ENCODE assay signal across 8 cellular contexts in the genomic region with DNA sequence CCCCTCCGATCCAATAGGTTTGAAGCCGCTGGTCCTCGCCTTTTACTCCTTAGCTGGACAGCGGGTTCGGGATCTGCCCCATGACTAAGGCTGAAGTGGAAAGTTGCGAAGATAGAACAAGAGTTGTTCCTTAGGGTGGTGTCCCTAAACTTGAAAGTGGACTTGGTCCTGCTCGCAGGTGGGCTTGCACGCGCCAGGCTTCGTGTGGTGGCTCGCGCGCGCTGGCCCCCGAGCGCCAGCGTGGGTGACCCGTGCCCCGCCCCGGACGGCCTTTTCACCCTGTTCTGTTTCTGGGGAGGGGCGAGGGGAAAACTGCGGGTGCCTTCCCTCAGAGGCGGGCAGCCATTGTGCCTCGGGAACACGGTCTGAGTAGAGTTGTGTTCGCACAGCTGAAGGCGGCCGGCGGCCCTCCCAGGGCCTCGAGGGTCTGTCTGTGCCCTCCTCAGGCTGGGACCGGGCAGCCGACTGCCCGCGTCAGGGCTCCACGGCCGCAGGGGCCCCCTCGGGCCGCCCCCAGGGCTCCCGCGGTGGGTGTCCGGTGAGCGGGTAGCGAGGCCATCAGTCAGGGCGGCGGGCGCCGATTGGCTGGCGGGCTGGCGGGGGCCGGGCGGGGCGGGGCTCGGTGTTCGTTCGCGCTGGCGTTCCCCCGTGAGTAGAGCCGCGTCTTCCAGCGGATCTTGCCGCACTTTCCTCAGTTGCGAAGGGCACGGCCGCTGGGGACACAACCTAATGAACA. TPM values are rescaled to one million over a fixed set of nuclear protein-coding genes. Genes with fewer than 3 reads are reported as not detected.
A peak's percentile ranks its signal among the peaks of the same experiment; 100 is the strongest.
DNase-seq lines count a peak whose midpoint lies in the region; ATAC-seq and TF ChIP-seq lines count a peak whose summit lies in the region.

No MANE protein-coding gene starts in this region.

- H3K36me3 ChIP-seq in ectodermal cell (ENCODE audit: control insufficient read depth, insufficient read depth, low read length) (no peaks in the 10 kb centered on the region), lung (ENCODE audit: control insufficient read depth in 2 of 2, insufficient read depth in 2 of 2, low read length in 2 of 2) (no peaks in the 10 kb centered on the region)

- no peak for DNase-seq in AG09309 (ENCODE audit: low read depth)
- DNase-seq in NCI-H748 (lab: John Stamatoyannopoulos, UW; ENCODE audit: unreplicated experiment) = peak; percentile 88
- peak; percentile 83 for DNase-seq in activated CD8-positive, alpha-beta T cell treated with anti-CD3 and anti-CD28 coated beads, Interleukin-2, amount 10 ng/mL, durations not matched to agents 7 days and 5 days
- DNase-seq in lung (ENCODE audit: low spot score) = peak; percentile 89
- DNase-seq in stimulated activated CD4-positive, alpha-beta T cell treated with anti-CD3 and anti-CD28 coated beads, TNF-alpha, amount 100 ng/mL, for 24 hours (ENCODE audit: low read depth in 3 of 3) = peak; percentile 63 to 79 (median 68)

- no peaks in the 10 kb centered on the region for H3K9me3 Mint-ChIP-seq in activated CD8-positive, alpha-beta T cell treated with anti-CD3 and anti-CD28 coated beads, Interleukin-2, amount 10 ng/mL, durations not matched to agents 7 days and 5 days (ENCODE audit: insufficient read depth)

- CTCF ChIA-PET in activated CD8-positive, alpha-beta T cell treated with anti-CD3 and anti-CD28 coated beads, Interleukin-2, amount 10 ng/mL, durations not matched to agents 7 days and 5 days (lab: Charles Lee) = interaction anchor here (0.8 kb wide), 1 partner anchor 31 kb away, joined by 3 read pairs; no protein-coding TSS in a partner anchor

- no peaks in the 10 kb centered on the region for H3K27me3 Mint-ChIP-seq in activated CD8-positive, alpha-beta T cell treated with anti-CD3 and anti-CD28 coated beads, Interleukin-2, amount 10 ng/mL, durations not matched to agents 7 days and 5 days (ENCODE audit: low read depth)

- peak overlapping the region; percentile 58 for H3K4me3 ChIP-seq in AG09309 (ENCODE audit: control insufficient read depth, low read depth, low read length)
- H3K4me3 ChIP-seq in ectodermal cell (ENCODE audit: insufficient read depth, low read depth, low read length) = peak overlapping the region; percentile 55
- H3K4me3 ChIP-seq in lung = peak overlapping the region; percentile 72

- peaks cover 69% of the 10 kb centered on the region for H3K4me1 Mint-ChIP-seq in activated CD8-positive, alpha-beta T cell treated with anti-CD3 and anti-CD28 coated beads, Interleukin-2, amount 10 ng/mL, durations not matched to agents 7 days and 5 days (ENCODE audit: low read depth)

- no peak for TF ChIP-seq CTCF in AG09309 (IDR thresholded peaks at IDR 0.05; ENCODE audit: control insufficient read depth, insufficient read depth, low read depth, low read length, missing control alignments)
- no peak for TF ChIP-seq CTCF in lung (IDR thresholded peaks at IDR 0.05; ENCODE audit: control extremely low read depth, extremely low read depth)

- H3K27me3 ChIP-seq in ectodermal cell (ENCODE audit: control insufficient read depth, insufficient read depth, low read length, poor library complexity, severe bottlenecking) (no peaks in the 10 kb centered on the region), lung (ENCODE audit: control insufficient read depth, insufficient read depth) (no peaks in the 10 kb centered on the region)

- ATAC-seq in GM18907 (IDR thresholded peaks at IDR 0.05; ENCODE audit: unreplicated experiment) (peak; percentile 62), HG03108 (IDR thresholded peaks at IDR 0.05; ENCODE audit: unreplicated experiment) (peak; percentile 50), lung (ENCODE audit: insufficient read depth, low FRiP score) (peak; percentile 95)
- peak; percentile 88 for ATAC-seq in activated CD8-positive, alpha-beta T cell treated with anti-CD3 and anti-CD28 coated beads, Interleukin-2, amount 10 ng/mL, durations not matched to agents 7 days and 5 days

- H3K27ac ChIP-seq in ectodermal cell (ENCODE audit: insufficient read depth, low read depth, low read length, poor library complexity, severe bottlenecking) (no peak overlapping the region), lung (ENCODE audit: low read depth in 1 of 2, low read length in 1 of 2) (peak overlapping the region; percentile 95 to 100)

- H3K4me1 ChIP-seq in ectodermal cell (ENCODE audit: control insufficient read depth, insufficient read depth, low read length) (peaks cover 20% of the 10 kb centered on the region), lung (ENCODE audit: control insufficient read depth in 2 of 2, insufficient read depth in 2 of 2, low read length in 2 of 2) (peaks cover 12 to 23% of the 10 kb centered on the region in 2 donors)

- H3K4me3 Mint-ChIP-seq in activated CD8-positive, alpha-beta T cell treated with anti-CD3 and anti-CD28 coated beads, Interleukin-2, amount 10 ng/mL, durations not matched to agents 7 days and 5 days = peak overlapping the region; percentile 77

- no peaks in the 10 kb centered on the region for H3K9me3 ChIP-seq in ectodermal cell (ENCODE audit: control insufficient read depth, low read length)
- H3K9me3 ChIP-seq in lung (ENCODE audit: control insufficient read depth in 2 of 2, insufficient read depth in 1 of 2, low read length in 1 of 2) = no peaks in the 10 kb centered on the region

- peak overlapping the region; percentile 83 for H3K27ac Mint-ChIP-seq in activated CD8-positive, alpha-beta T cell treated with anti-CD3 and anti-CD28 coated beads, Interleukin-2, amount 10 ng/mL, durations not matched to agents 7 days and 5 days

- WGBS in ectodermal cell, 2 experiments = 3 to 4% methylated on average over 66 of the region's 66 CpGs
- 3 to 6% methylated on average over 51 to 66 of the region's 66 CpGs for WGBS in lung, 2 donors

- POLR2A ChIA-PET in activated CD8-positive, alpha-beta T cell treated with anti-CD3 and anti-CD28 coated beads, Interleukin-2, amount 10 ng/mL, durations not matched to agents 7 days and 5 days (lab: Charles Lee) = interaction anchor here (1.0 to 1.4 kb wide), 4 partner anchors 10 to 341 kb away, joined by 3 to 7 read pairs (median 3); a partner anchor contains a TSS

- peaks cover 2% of the 10 kb centered on the region for H3K36me3 Mint-ChIP-seq in activated CD8-positive, alpha-beta T cell treated with anti-CD3 and anti-CD28 coated beads, Interleukin-2, amount 10 ng/mL, durations not matched to agents 7 days and 5 days (ENCODE audit: low read depth)

RNA-seq across cellular contexts. Expression of a gene that starts 33.0 kb away (rescaled TPM):
- 10 to 100 TPM; 27.5 to 29.0 TPM for total RNA-seq in activated CD8-positive, alpha-beta T cell treated with anti-CD3 and anti-CD28 coated beads, Interleukin-2, amount 10 ng/mL, durations not matched to agents 7 days and 5 days
- polyA plus RNA-seq in ectodermal cell (2013, experiment 1 of 4) = 20.1 TPM
- polyA plus RNA-seq in ectodermal cell (2013, experiment 2 of 4) = 17.6 TPM
- 12.9 TPM for polyA plus RNA-seq in ectodermal cell (2013, experiment 3 of 4)
- polyA plus RNA-seq in ectodermal cell (2013, experiment 4 of 4) = 14.5 TPM
- 10 to 100 TPM; 50.7 to 54.7 TPM for total RNA-seq in lung
- 10 to 100 TPM in 1 of 2 donors, 1 to 10 TPM in 1; 8.9 to 11.5 TPM for polyA plus RNA-seq in lung
